In the genomic region with DNA sequence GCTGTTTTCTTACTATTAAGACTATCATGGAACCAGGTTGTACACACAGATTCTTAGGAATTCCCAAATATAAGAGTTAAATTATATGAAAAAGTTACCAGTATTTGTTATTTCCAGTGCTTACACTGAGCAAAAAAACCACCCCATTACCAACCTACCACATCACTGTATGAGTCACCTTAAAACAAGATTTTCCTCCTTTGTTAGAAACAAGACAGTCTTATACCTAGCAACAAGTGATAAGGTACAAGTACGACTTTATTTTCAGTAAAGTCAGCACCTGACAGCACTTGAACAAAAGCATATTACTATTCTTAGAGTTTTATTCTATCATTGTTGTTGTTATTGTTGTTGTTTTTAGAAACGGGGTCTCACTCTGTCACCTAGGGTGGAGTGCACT, we compare ENCODE assay signal across 1 cellular context.
TF ChIP-seq lines count a peak whose summit lies in the region.

No MANE protein-coding gene starts in this region.

TF ChIP-seq in SK-N-SH, 30 proteins besides CTCF, POLR2A, EP300 and RAD21:
- TF ChIP-seq YY1 (IDR thresholded peaks at IDR 0.05; ENCODE audit: low read depth) (no peak), TCF12 (IDR thresholded peaks at IDR 0.05) (no peak), TEAD4 (IDR thresholded peaks at IDR 0.05; ENCODE audit: borderline replicate concordance, insufficient read depth) (no peak), SMC3 (IDR thresholded peaks at IDR 0.05; ENCODE audit: low read depth, low read length) (no peak), ELF1 (IDR thresholded peaks at IDR 0.05) (no peak), NFIC (IDR thresholded peaks at IDR 0.05; ENCODE audit: borderline replicate concordance) (no peak), NRF1 (IDR thresholded peaks at IDR 0.05; ENCODE audit: low read depth, low read length) (no peak), MXI1 (IDR thresholded peaks at IDR 0.05; ENCODE audit: low read depth, low read length) (no peak), CHD2 (IDR thresholded peaks at IDR 0.05; ENCODE audit: low read length, partially characterized antibody) (no peak), FOSL2 (IDR thresholded peaks at IDR 0.05; ENCODE audit: borderline replicate concordance, low read depth) (no peak)
- TF ChIP-seq, protein P1, sequence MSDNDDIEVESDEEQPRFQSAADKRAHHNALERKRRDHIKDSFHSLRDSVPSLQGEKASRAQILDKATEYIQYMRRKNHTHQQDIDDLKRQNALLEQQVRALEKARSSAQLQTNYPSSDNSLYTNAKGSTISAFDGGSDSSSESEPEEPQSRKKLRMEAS (IDR thresholded peaks at IDR 0.05; ENCODE audit: low read depth): no peak
- TF ChIP-seq, protein P2, sequence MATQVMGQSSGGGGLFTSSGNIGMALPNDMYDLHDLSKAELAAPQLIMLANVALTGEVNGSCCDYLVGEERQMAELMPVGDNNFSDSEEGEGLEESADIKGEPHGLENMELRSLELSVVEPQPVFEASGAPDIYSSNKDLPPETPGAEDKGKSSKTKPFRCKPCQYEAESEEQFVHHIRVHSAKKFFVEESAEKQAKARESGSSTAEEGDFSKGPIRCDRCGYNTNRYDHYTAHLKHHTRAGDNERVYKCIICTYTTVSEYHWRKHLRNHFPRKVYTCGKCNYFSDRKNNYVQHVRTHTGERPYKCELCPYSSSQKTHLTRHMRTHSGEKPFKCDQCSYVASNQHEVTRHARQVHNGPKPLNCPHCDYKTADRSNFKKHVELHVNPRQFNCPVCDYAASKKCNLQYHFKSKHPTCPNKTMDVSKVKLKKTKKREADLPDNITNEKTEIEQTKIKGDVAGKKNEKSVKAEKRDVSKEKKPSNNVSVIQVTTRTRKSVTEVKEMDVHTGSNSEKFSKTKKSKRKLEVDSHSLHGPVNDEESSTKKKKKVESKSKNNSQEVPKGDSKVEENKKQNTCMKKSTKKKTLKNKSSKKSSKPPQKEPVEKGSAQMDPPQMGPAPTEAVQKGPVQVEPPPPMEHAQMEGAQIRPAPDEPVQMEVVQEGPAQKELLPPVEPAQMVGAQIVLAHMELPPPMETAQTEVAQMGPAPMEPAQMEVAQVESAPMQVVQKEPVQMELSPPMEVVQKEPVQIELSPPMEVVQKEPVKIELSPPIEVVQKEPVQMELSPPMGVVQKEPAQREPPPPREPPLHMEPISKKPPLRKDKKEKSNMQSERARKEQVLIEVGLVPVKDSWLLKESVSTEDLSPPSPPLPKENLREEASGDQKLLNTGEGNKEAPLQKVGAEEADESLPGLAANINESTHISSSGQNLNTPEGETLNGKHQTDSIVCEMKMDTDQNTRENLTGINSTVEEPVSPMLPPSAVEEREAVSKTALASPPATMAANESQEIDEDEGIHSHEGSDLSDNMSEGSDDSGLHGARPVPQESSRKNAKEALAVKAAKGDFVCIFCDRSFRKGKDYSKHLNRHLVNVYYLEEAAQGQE (IDR thresholded peaks at IDR 0.05; ENCODE audit: low read depth, low read length): no peak
